19 cellular contexts compared by ENCODE assay signal in the genomic region with DNA sequence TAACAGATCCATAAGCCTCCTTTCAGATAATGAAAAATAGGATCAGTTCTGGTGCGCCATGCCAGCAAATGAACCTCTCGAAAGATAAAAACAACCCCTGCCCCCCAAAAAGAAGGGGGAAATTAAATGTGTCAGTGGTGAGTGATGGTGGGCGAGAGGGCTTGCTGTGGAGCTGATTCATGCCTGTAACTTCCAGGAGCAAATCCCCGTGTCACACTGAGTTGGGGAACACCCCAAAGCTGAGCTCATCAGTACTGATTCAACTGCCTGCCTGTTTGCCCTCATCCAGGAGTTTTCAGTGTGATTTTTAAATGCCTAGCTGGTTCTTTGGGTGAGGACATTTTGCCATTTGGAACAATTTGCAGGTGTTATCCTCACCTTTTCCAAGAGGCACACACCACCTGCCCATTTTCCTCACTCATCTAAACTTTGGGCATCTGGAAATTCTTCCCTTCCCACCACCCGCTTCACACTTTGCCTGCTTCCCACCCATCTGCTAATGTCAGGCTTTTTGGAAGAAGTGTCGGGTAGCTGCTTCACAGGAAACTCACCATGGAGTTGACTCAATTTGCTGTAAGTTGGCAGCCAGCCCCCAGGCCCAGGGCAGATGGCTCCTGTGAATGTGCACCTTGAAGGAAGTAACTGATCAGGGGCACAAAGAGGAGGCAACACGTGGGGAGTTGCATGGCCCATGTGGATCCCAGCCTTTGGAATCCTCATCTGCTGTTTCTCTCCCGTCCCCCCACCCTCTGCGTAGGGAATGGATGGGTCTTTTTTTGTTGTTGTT.
DNase-seq lines count a peak whose midpoint lies in the region; TF ChIP-seq lines count a peak whose summit lies in the region.
"Had no signal": no experiment of that assay in that cellular context is flagged by ENCODE, and none has a peak within 500 bp of the region (broad histone marks: within the 10 kb centered on the region; RNA-seq: fewer than 3 reads in every experiment).

No MANE protein-coding gene starts in this region.

- peaks cover 2% of the 10 kb centered on the region for H3K4me1 ChIP-seq in mesendoderm (ENCODE audit: control insufficient read depth, low read depth, low read length)
- H3K4me1 ChIP-seq in left ventricle myocardium inferior: peaks cover 36% of the 10 kb centered on the region
- no peaks in the 10 kb centered on the region for H3K4me1 ChIP-seq in hepatocyte (ENCODE audit: insufficient read depth)
- H3K4me1 ChIP-seq: HAP-1, right atrium auricular region had no signal

- H3K27ac ChIP-seq in mesendoderm (ENCODE audit: low read depth, low read length) (no peak overlapping the region), left ventricle myocardium inferior (replicated peaks) (no peak overlapping the region), hepatocyte (no peak overlapping the region)
- H3K27ac ChIP-seq: cardiac muscle cell, PC-9, right atrium auricular region had no signal

- no peak overlapping the region for H3K4ac ChIP-seq in mesendoderm (ENCODE audit: low read depth, low read length)

- no peak overlapping the region for H3K9ac ChIP-seq in mesendoderm (ENCODE audit: low read length)

- peak; percentile 65 for DNase-seq in DMS 273 treated with DMSO at 0.1 percent for 48 hours (lab: John Stamatoyannopoulos, UW)
- peak; percentile 57 for DNase-seq in HPDE6-E6E7 (ENCODE audit: extremely low spot score)
- peak; percentile 57 for DNase-seq in mesendoderm
- DNase-seq in H4 (ENCODE audit: low spot score): no peak
- DNase-seq in DMS79 treated with DMSO at 0.1 percent for 48 hours (lab: John Stamatoyannopoulos, UW): no peak
- DNase-seq in left ventricle myocardium inferior: no peak
- DNase-seq in hepatocyte (ENCODE audit: low spot score): no peak
- DNase-seq: activated CD4-positive, alpha-beta T cell treated with anti-CD3 and anti-CD28 coated beads, Interleukin-2, amount 10 ng/mL, durations not matched to agents 24 days and 14 days; CD8-positive, alpha-beta memory T cell; left ventricle myocardium superior; NCI-H1417 treated with DMSO at 0.1 percent for 48 hours; NCI-H510A treated with DMSO at 0.1 percent for 48 hours; PC-9; T-helper 1 cell had no signal

- H3K36me3 ChIP-seq in mesendoderm (ENCODE audit: control insufficient read depth, insufficient read depth, low read length): no peaks in the 10 kb centered on the region
- H3K36me3 ChIP-seq in left ventricle myocardium inferior: no peaks in the 10 kb centered on the region
- no peaks in the 10 kb centered on the region for H3K36me3 ChIP-seq in hepatocyte (replicated peaks; ENCODE audit: insufficient read depth, low read depth)
- H3K36me3 ChIP-seq: cardiac muscle cell, HAP-1, right atrium auricular region had no signal

- WGBS in mesendoderm (ENCODE audit: extremely low coverage, insufficient coverage, low lambda C conversion rate): no CpG with 5 or more reads among the region's 9 CpGs
- WGBS in hepatocyte (ENCODE audit: low lambda C conversion rate, missing lambda C conversion rate): 79% methylated on average over 9 of the region's 9 CpGs

- no peaks in the 10 kb centered on the region for H3K9me2 ChIP-seq in hepatocyte (replicated peaks; ENCODE audit: insufficient read depth)

- peaks cover 13% of the 10 kb centered on the region for H3K36me3 Mint-ChIP-seq in brain

- no peak overlapping the region for H3K4me2 ChIP-seq in mesendoderm (ENCODE audit: low read length)
- no peak overlapping the region for H3K4me2 ChIP-seq in hepatocyte
- H3K4me2 ChIP-seq: PC-9 had no signal

- no peak overlapping the region for H2AK5ac ChIP-seq in mesendoderm (ENCODE audit: low read length)

- peaks cover 3% of the 10 kb centered on the region for H3K9me3 ChIP-seq in left ventricle myocardium inferior (replicated peaks)
- no peaks in the 10 kb centered on the region for H3K9me3 ChIP-seq in hepatocyte (ENCODE audit: low read depth)
- H3K9me3 ChIP-seq: HAP-1, right atrium auricular region had no signal

- no peak overlapping the region for H4K5ac ChIP-seq in mesendoderm (ENCODE audit: low read length)

- H2BK5ac ChIP-seq in mesendoderm (ENCODE audit: low read length): no peak overlapping the region

- no peak overlapping the region for H3K56ac ChIP-seq in mesendoderm (ENCODE audit: low read length)

- no peaks in the 10 kb centered on the region for H3K79me2 ChIP-seq in mesendoderm (ENCODE audit: control insufficient read depth, insufficient read depth, low read length)
- H3K79me2 ChIP-seq in hepatocyte: no peaks in the 10 kb centered on the region

- H3K23ac ChIP-seq in mesendoderm (ENCODE audit: low read length): no peak overlapping the region

- H3K4me3 Mint-ChIP-seq in brain: no peak overlapping the region
- H3K4me3 Mint-ChIP-seq: activated CD4-positive, alpha-beta T cell treated with anti-CD3 and anti-CD28 coated beads, Interleukin-2, amount 10 ng/mL, durations not matched to agents 24 days and 14 days; CD8-positive, alpha-beta memory T cell; nephron had no signal

- no peak overlapping the region for H3K18ac ChIP-seq in mesendoderm (ENCODE audit: low read length)

- no peaks in the 10 kb centered on the region for H3K79me1 ChIP-seq in mesendoderm (ENCODE audit: low read length)

- H3K27me3 Mint-ChIP-seq in brain: peaks cover 4% of the 10 kb centered on the region

- intact Hi-C loops in left ventricle myocardium inferior (cut with micrococcal nuclease): no loop called here

- peaks cover 0 to 8% (median 4%) of the 10 kb centered on the region in 5 experiments for H3K9me3 Mint-ChIP-seq in brain

- no peak for TF ChIP-seq CTCF in brain (conservative IDR thresholded peaks at IDR 0.05)
- TF ChIP-seq CTCF in left ventricle myocardium inferior (IDR thresholded peaks at IDR 0.05; ENCODE audit: borderline replicate concordance): no peak
- no peak for TF ChIP-seq CTCF in hepatocyte (IDR thresholded peaks at IDR 0.05; ENCODE audit: poor library complexity)

- no peak overlapping the region for H2BK120ac ChIP-seq in mesendoderm (ENCODE audit: low read depth, low read length)

- H2BK15ac ChIP-seq in mesendoderm (replicated peaks; ENCODE audit: low read depth): no peak overlapping the region

- H3K27me3 ChIP-seq in mesendoderm (ENCODE audit: insufficient read depth, low read length, poor library complexity): no peaks in the 10 kb centered on the region
- H3K27me3 ChIP-seq in left ventricle myocardium inferior (ENCODE audit: low read depth): no peaks in the 10 kb centered on the region
- no peaks in the 10 kb centered on the region for H3K27me3 ChIP-seq in hepatocyte
- H3K27me3 ChIP-seq: cardiac muscle cell, right atrium auricular region had no signal

- H3K27ac Mint-ChIP-seq in brain: peak overlapping the region in 3 of 5 experiments; percentile 20 to 91 (median 76)
- H3K27ac Mint-ChIP-seq: activated CD4-positive, alpha-beta T cell treated with anti-CD3 and anti-CD28 coated beads, Interleukin-2, amount 10 ng/mL, durations not matched to agents 24 days and 14 days had no signal

- peaks cover 53% of the 10 kb centered on the region for H3K4me1 Mint-ChIP-seq in brain

- H4K20me1 ChIP-seq in hepatocyte (ENCODE audit: insufficient read depth, poor library complexity, severe bottlenecking): no peaks in the 10 kb centered on the region

- H2AFZ ChIP-seq in hepatocyte: no peak overlapping the region
- H2AFZ ChIP-seq: PC-9 had no signal

- no peak overlapping the region for H3K4me3 ChIP-seq in mesendoderm (ENCODE audit: low read length)
- no peak overlapping the region for H3K4me3 ChIP-seq in left ventricle myocardium inferior
- no peak overlapping the region for H3K4me3 ChIP-seq in hepatocyte
- H3K4me3 ChIP-seq: cardiac muscle cell, HAP-1, PC-9, right atrium auricular region had no signal

- no peak overlapping the region for H4K8ac ChIP-seq in mesendoderm (ENCODE audit: low read depth, low read length)

Comparison
In these comparisons a context has a peak if more than half of its experiments do, and no peak if none do; other contexts are left out.
1. DNase-seq: peak in DMS 273 treated with DMSO at 0.1 percent for 48 hours (single experiment), HPDE6-E6E7 (single experiment) and mesendoderm (single experiment); none in H4 (single experiment), DMS79 treated with DMSO at 0.1 percent for 48 hours (single experiment), left ventricle myocardium inferior (single experiment) and hepatocyte (single experiment).